Comparison of ENCODE assay signal across 19 cellular contexts in the genomic region with DNA sequence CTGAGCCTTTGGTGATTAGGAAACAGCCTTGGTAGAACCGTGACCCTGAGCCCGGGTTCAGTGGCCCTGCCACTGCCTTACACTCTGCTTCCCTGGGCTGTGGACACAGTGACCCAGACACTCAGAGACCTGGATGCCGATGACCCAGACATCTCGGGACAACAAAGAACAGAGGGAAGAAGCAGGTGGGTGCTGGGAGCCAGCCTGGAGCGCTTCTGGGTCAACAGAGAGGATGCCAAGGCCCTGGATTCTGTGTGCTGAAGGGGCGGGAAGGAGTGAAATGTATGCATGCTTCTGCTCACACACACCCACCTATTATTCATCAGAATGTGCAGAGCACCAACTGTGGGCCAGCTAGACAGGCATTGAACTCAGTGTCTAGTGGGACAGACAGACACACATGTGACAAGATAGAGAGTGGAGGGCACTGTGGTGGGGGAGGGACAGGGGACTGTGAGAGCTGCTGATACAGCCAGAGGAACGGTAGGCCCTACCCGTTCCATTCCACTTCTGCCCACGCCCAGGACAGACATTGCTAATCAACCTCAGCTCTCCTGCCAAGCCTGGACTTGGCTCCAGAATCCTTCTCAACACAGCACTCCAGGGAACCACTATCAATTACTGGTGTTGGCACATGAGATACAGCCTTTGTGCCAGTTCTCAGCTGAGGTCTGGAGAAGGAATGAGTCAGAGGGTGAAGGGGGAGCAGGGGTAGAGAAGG. TPM values are rescaled to one million over a fixed set of nuclear protein-coding genes. Genes with fewer than 3 reads are reported as not detected.
DNase-seq lines count a peak whose midpoint lies in the region; ATAC-seq and TF ChIP-seq lines count a peak whose summit lies in the region.
"Had no signal": no experiment of that assay in that cellular context is flagged by ENCODE, and none has a peak within 500 bp of the region (broad histone marks: within the 10 kb centered on the region; RNA-seq: fewer than 3 reads in every experiment).

No MANE protein-coding gene starts in this region.

- H3K4me1 ChIP-seq in mammary epithelial cell (ENCODE audit: insufficient read depth, low read length) (peaks cover 3% of the 10 kb centered on the region), mucosa of descending colon (ENCODE audit: low read depth) (no peaks in the 10 kb centered on the region), Peyer's patch (no peaks in the 10 kb centered on the region)

- BruUV-seq in mammary epithelial cell (replicated peaks; lab: Mats Ljungman, UMichigan) = no TSS peak

- dilution Hi-C loops in mammary epithelial cell (cut with HindIII; ENCODE audit: low sequenced_read_pairs) = no loop called here

- H3K9ac ChIP-seq in mammary epithelial cell (ENCODE audit: insufficient read depth, low read length) = no peak overlapping the region

- TF ChIP-seq CTCF in mammary epithelial cell (conservative IDR thresholded peaks at IDR 0.05 in 1 of 2, IDR thresholded peaks at IDR 0.05 in 1 of 2; ENCODE audit: extremely low read depth in 1 of 2, insufficient read depth in 1 of 2, low read depth in 1 of 2, low read length in 2 of 2) (no peak), mucosa of descending colon (IDR thresholded peaks at IDR 0.05) (no peak), Peyer's patch (IDR thresholded peaks at IDR 0.05) (no peak)

- TF ChIP-seq POLR2A in Peyer's patch (IDR thresholded peaks at IDR 0.05) = no peak

- intact Hi-C loops in mammary epithelial cell (cut with micrococcal nuclease) (no loop called here), mucosa of descending colon (cut with DNase I, micrococcal nuclease) (no loop called here)

- CTCF ChIA-PET in mammary epithelial cell (lab: Charles Lee; ENCODE audit: low non-redundant PET) = no interaction called here

- H3K27ac ChIP-seq in mammary epithelial cell (ENCODE audit: insufficient read depth, low read depth, low read length) = no peak overlapping the region
- no peak overlapping the region for H3K27ac ChIP-seq in Peyer's patch

- H3K36me3 ChIP-seq in MG63 (no peaks in the 10 kb centered on the region), mammary epithelial cell (ENCODE audit: insufficient read depth, low read length) (no peaks in the 10 kb centered on the region), mucosa of descending colon (ENCODE audit: low read depth) (no peaks in the 10 kb centered on the region), Peyer's patch (no peaks in the 10 kb centered on the region)

- peak; percentile 16 for ATAC-seq in mucosa of descending colon
- ATAC-seq in GM21447 (IDR thresholded peaks at IDR 0.05; ENCODE audit: unreplicated experiment) = no peak
- no peak for ATAC-seq in HG03378 (IDR thresholded peaks at IDR 0.05; ENCODE audit: unreplicated experiment)
- ATAC-seq: activated naive CD4-positive, alpha-beta T cell treated with anti-CD3 and anti-CD28 coated beads, Interleukin-2, amount 50 U/mL, for 72 hours; effector memory CD8-positive, alpha-beta T cell; GM23338; stimulated activated effector memory CD8-positive, alpha-beta T cell treated with anti-CD3 and anti-CD28 coated beads, Interleukin-12 subunit alpha, Interleukin-12 subunit beta, amount 100 ng/mL, for 72 hours; T-helper 17 cell had no signal

- H3K9me3 ChIP-seq in MG63 (no peaks in the 10 kb centered on the region), mammary epithelial cell (replicated peaks; ENCODE audit: insufficient read depth, low read length) (no peaks in the 10 kb centered on the region), mucosa of descending colon (no peaks in the 10 kb centered on the region), Peyer's patch (no peaks in the 10 kb centered on the region)

- H2AFZ ChIP-seq in mammary epithelial cell (ENCODE audit: low read depth, low read length) = peak overlapping the region; percentile 61
- H2AFZ ChIP-seq: GM23338 had no signal

- H3K4me3 ChIP-seq in MG63 (no peak overlapping the region), mammary epithelial cell (replicated peaks in 1 of 3; ENCODE audit: insufficient read depth in 1 of 3, low read depth in 2 of 3, low read length in 3 of 3) (no peak overlapping the region), mucosa of descending colon (no peak overlapping the region), Peyer's patch (no peak overlapping the region)
- H3K4me3 ChIP-seq: GM23338 had no signal

- no peaks in the 10 kb centered on the region for H4K20me1 ChIP-seq in mammary epithelial cell (ENCODE audit: insufficient read depth, low read length)

- in situ Hi-C loops in mammary epithelial cell (cut with MboI; ENCODE audit: low sequenced_read_pairs in 2 of 2) = no loop called here

- peak; percentile 32 for DNase-seq in D341Med (ENCODE audit: low spot score)
- peak; percentile 94 for DNase-seq in MG63
- peak; percentile 56 for DNase-seq in mammary epithelial cell
- DNase-seq in mucosa of descending colon = no peak
- DNase-seq in mesenteric fat pad (ENCODE audit: low spot score) = no peak
- no peak for DNase-seq in Peyer's patch
- DNase-seq: DND-41; effector memory CD8-positive, alpha-beta T cell; immature natural killer cell; Kasumi-1; NCI-H187; T-helper 17 cell had no signal

- 0% methylated on average over 1 of the region's 9 CpGs for WGBS in mammary epithelial cell (ENCODE audit: low coverage, missing lambda C conversion rate)

- peaks cover 27% of the 10 kb centered on the region for H3K27me3 ChIP-seq in MG63
- H3K27me3 ChIP-seq in mammary epithelial cell (ENCODE audit: insufficient read depth, low read length) = no peaks in the 10 kb centered on the region
- H3K27me3 ChIP-seq in Peyer's patch = no peaks in the 10 kb centered on the region

- peak overlapping the region; percentile 13 for H3K4me2 ChIP-seq in mammary epithelial cell (ENCODE audit: insufficient read depth, low read depth, low read length)
- H3K4me2 ChIP-seq: GM23338 had no signal

- H3K79me2 ChIP-seq in mammary epithelial cell (ENCODE audit: insufficient read depth, low read length) = no peaks in the 10 kb centered on the region

RNA-seq across cellular contexts. Expression of a gene that starts 20.1 kb away (rescaled TPM):
- total RNA-seq in MG63 (2014; rRNA removed; shearing (Covaris generic); ENCODE audit: low replicate concordance) = not detected in 2 replicates
- 1 to 10 TPM in 1 of 2 donors, under 1 TPM in 1; 0.31 to 1.0 TPM for total RNA-seq in mammary epithelial cell
- 0.40 TPM for polyA plus RNA-seq in mammary epithelial cell
- not detected for polyA minus RNA-seq in mammary epithelial cell
- under 1 TPM; 0.17 to 0.44 (median 0.43) TPM for total RNA-seq in mucosa of descending colon
- 3.1 TPM for total RNA-seq in mesenteric fat pad
- under 1 TPM in 1 of 4 donors, not detected in 3; 0.54 TPM for total RNA-seq in Peyer's patch
- total RNA-seq: T-helper 17 cell had no signal
- polyA plus RNA-seq: immature natural killer cell had no signal

RNA-seq across cellular contexts. Expression of a gene that starts 44.5 kb away (rescaled TPM):
- 0.39 and 2.9 TPM in 2 replicates for total RNA-seq in MG63 (2014; rRNA removed; shearing (Covaris generic); ENCODE audit: low replicate concordance)
- total RNA-seq in mammary epithelial cell (under 1 TPM; under 0.01 to 0.12 TPM), mucosa of descending colon (1 to 10 TPM in 2 of 3 donors, under 1 TPM in 1; 0.51 to 2.0 (median 1.4) TPM), mesenteric fat pad (0.29 TPM), Peyer's patch (under 1 TPM in 2 of 4 donors, not detected in 2; 0.13 to 0.18 TPM)
- not detected for polyA plus RNA-seq in mammary epithelial cell
- polyA minus RNA-seq in mammary epithelial cell = not detected
- total RNA-seq: T-helper 17 cell had no signal
- polyA plus RNA-seq: BJ, immature natural killer cell had no signal

RNA-seq across cellular contexts. Expression of a gene that starts 50.6 kb away (rescaled TPM):
- 0.07 TPM in 1 of 2 replicates, not detected in the other for total RNA-seq in MG63 (2014; rRNA removed; shearing (Covaris generic); ENCODE audit: low replicate concordance)
- total RNA-seq in mammary epithelial cell (under 1 TPM in 1 of 2 donors, not detected in 1; 0.67 TPM), mucosa of descending colon (1 to 10 TPM; 1.7 to 6.3 (median 4.2) TPM), mesenteric fat pad (51.5 TPM), Peyer's patch (10 to 100 TPM in 2 of 4 donors, 1 to 10 TPM in 2; 5.8 to 32.2 (median 11.2) TPM)
- polyA plus RNA-seq in mammary epithelial cell = not detected
- not detected for polyA minus RNA-seq in mammary epithelial cell
- total RNA-seq: activated naive CD4-positive, alpha-beta T cell treated with anti-CD3 and anti-CD28 coated beads, Interleukin-2, amount 50 U/mL, for 72 hours; GM23338; skeletal muscle tissue; T-helper 17 cell had no signal
- polyA plus RNA-seq: GM23338, immature natural killer cell had no signal

Comparison
In these comparisons a context has a peak if more than half of its experiments do, and no peak if none do; other contexts are left out.
1. DNase-seq: peak in D341Med (single experiment), MG63 (single experiment) and mammary epithelial cell (single experiment); none in mucosa of descending colon (0 of 3), mesenteric fat pad (single experiment) and Peyer's patch (0 of 3).